In the genomic region with DNA sequence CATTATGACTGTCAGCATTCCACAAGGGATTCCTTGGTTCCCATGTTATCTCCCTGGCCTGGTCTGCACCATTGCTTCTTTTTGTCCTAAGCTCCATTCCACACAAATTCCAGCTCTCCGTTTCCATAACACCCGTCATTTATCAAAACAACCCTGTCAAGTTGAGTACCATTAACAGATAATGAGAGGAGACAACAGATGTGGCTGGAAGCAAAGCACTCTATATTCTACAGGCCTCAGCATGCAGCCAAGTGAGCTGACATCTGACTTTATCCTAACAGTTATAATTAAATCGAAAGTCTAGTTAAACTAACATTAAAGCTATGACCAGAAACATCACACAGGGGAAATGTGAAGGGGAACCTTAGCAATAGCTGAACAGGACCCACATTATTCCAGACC, we compare ENCODE assay signal across 9 cellular contexts.
DNase-seq lines count a peak whose midpoint lies in the region; ATAC-seq, FAIRE-seq and TF ChIP-seq lines count a peak whose summit lies in the region.
"Had no signal": no experiment of that assay in that cellular context is flagged by ENCODE, and none has a peak within 500 bp of the region (broad histone marks: within the 10 kb centered on the region; RNA-seq: fewer than 3 reads in every experiment).

No MANE protein-coding gene starts in this region.

- no peaks in the 10 kb centered on the region for H3K27me3 ChIP-seq in astrocyte (ENCODE audit: insufficient read depth, low read length)

- H3K27ac Mint-ChIP-seq in astrocyte (ENCODE audit: unreplicated experiment) (peak overlapping the region; percentile 3), naive B cell (peak overlapping the region; percentile 1 to 81 (median 44))

- peaks cover 10% of the 10 kb centered on the region for H3K79me2 ChIP-seq in astrocyte (ENCODE audit: insufficient read depth, low read length)

- TF ChIP-seq CTCF in astrocyte (IDR thresholded peaks at IDR 0.05; ENCODE audit: insufficient read depth, low read depth, low read length) = no peak

- DNase-seq in DMS79 (lab: John Stamatoyannopoulos, UW) (peak; percentile 92), NCI-H2081 (lab: John Stamatoyannopoulos, UW) (peak; percentile 87 to 97), astrocyte (ENCODE audit: low read depth) (peak; percentile 84), naive B cell (no peak), OCI-M1 (lab: John Stamatoyannopoulos, UW) (no peak)
- no peak for DNase-seq in activated CD4-positive, alpha-beta T cell treated with anti-CD3 and anti-CD28 coated beads, Interleukin-2, amount 50 U/mL, for 48 hours
- DNase-seq: T1000 had no signal

- ATAC-seq in naive B cell (ENCODE audit: low read depth in 2 of 2) (no peak), GM21515 (IDR thresholded peaks at IDR 0.05; ENCODE audit: unreplicated experiment) (no peak), HG02840 (IDR thresholded peaks at IDR 0.05; ENCODE audit: low FRiP score, unreplicated experiment) (no peak)

- H3K4me3 ChIP-seq in astrocyte (ENCODE audit: insufficient read depth, low read depth, low read length) = no peak overlapping the region

- no peak overlapping the region for H3K27ac ChIP-seq in astrocyte (ENCODE audit: low read depth, low read length)

- peaks cover 18% of the 10 kb centered on the region for H4K20me1 ChIP-seq in astrocyte (ENCODE audit: insufficient read depth, low read length)

- H3K4me1 ChIP-seq in astrocyte (ENCODE audit: insufficient read depth, low read length) = peaks cover 29% of the 10 kb centered on the region

- H3K27me3 Mint-ChIP-seq in astrocyte (ENCODE audit: low read depth, unreplicated experiment) = no peaks in the 10 kb centered on the region
- no peaks in the 10 kb centered on the region for H3K27me3 Mint-ChIP-seq in naive B cell

- H3K9me3 Mint-ChIP-seq in astrocyte (ENCODE audit: unreplicated experiment) = no peaks in the 10 kb centered on the region
- peaks cover 0 to 5% (median 0%) of the 10 kb centered on the region in 7 donors for H3K9me3 Mint-ChIP-seq in naive B cell

- H2AFZ ChIP-seq in astrocyte (ENCODE audit: low read depth, low read length) = no peak overlapping the region

- H3K4me1 Mint-ChIP-seq in astrocyte (ENCODE audit: low read depth, unreplicated experiment) (peaks cover 36% of the 10 kb centered on the region), naive B cell (peaks cover 34 to 49% (median 45%) of the 10 kb centered on the region in 3 donors)

- no peak overlapping the region for H3K9ac ChIP-seq in astrocyte (ENCODE audit: low read length)

- no peak for FAIRE-seq in astrocyte (lab: Jason Lieb, UNC)

- H3K4me3 Mint-ChIP-seq in astrocyte (ENCODE audit: unreplicated experiment) = no peak overlapping the region
- no peak overlapping the region for H3K4me3 Mint-ChIP-seq in naive B cell

- peaks cover 10% of the 10 kb centered on the region for H3K36me3 Mint-ChIP-seq in astrocyte (ENCODE audit: low read depth, unreplicated experiment)
- peaks cover 4 to 8% of the 10 kb centered on the region in 2 donors for H3K36me3 Mint-ChIP-seq in naive B cell

- H3K9me3 ChIP-seq in astrocyte (ENCODE audit: insufficient read depth, low read depth, low read length) = no peaks in the 10 kb centered on the region

- no peaks in the 10 kb centered on the region for H3K36me3 ChIP-seq in astrocyte (ENCODE audit: insufficient read depth, low read length)

- H3K4me2 ChIP-seq in astrocyte (ENCODE audit: low read length) = peak overlapping the region; percentile 41

Comparison
In these comparisons a context has a peak if more than half of its experiments do, and no peak if none do; other contexts are left out.
1. DNase-seq: peak in DMS79 (single experiment), NCI-H2081 (2 of 2) and astrocyte (single experiment); none in naive B cell (single experiment), activated CD4-positive, alpha-beta T cell treated with anti-CD3 and anti-CD28 coated beads, Interleukin-2, amount 50 U/mL, for 48 hours (0 of 2) and OCI-M1 (single experiment).